ENCODE assay signal across 24 cellular contexts in the genomic region with DNA sequence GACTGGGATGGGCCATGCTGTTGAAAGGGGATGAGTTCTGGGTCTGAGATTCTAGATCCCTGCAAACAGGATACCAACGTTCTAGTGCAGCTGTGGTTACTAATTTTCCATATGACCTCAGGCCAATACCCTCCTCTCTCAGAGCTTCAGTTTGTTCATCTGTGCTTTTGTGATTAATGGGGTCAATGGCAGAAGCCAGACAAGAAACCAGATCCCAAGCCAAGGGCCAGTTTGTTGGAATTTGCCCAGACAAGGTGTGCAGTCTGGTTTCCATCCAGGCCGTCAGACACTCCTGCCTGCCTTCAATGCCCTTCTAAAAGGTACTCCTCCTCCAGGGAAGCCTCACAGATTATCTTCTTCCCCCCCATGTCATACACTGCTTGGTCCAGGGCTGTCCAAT.
"Had no signal": no experiment of that assay in that cellular context is flagged by ENCODE, and none has a peak within 500 bp of the region (broad histone marks: within the 10 kb centered on the region; RNA-seq: fewer than 3 reads in every experiment).

No MANE protein-coding gene starts in this region.

- H3K4me1 Mint-ChIP-seq: activated T-helper 17 cell treated with anti-CD3 and anti-CD28 coated beads, Interleukin-2, amount 50 U/mL, for 72 hours had no signal

- H3K27ac Mint-ChIP-seq: activated CD4-positive, alpha-beta T cell treated with anti-CD3 and anti-CD28 coated beads, Interleukin-2, amount 10 ng/mL, durations not matched to agents 24 days and 14 days; activated naive CD4-positive, alpha-beta T cell treated with anti-CD3 and anti-CD28 coated beads for 36 hours; activated naive CD8-positive, alpha-beta T cell; activated T-helper 17 cell treated with anti-CD3 and anti-CD28 coated beads, Interleukin-2, amount 50 U/mL, for 72 hours; T-helper 17 cell; WTC11 had no signal

- DNase-seq: activated CD4-positive, alpha-beta T cell treated with anti-CD3 and anti-CD28 coated beads for 1 hour; activated CD4-positive, alpha-beta T cell treated with anti-CD3 and anti-CD28 coated beads, Interleukin-2, amount 10 ng/mL, durations not matched to agents 24 days and 14 days; activated CD4-positive, alpha-beta T cell treated with anti-CD3 and anti-CD28 coated beads, Interleukin-2, amount 50 U/mL, for 48 hours; activated gamma-delta T cell; activated naive CD4-positive, alpha-beta T cell treated with anti-CD3 and anti-CD28 coated beads for 36 hours; activated T-cell treated with anti-CD3 and anti-CD28 coated beads for 4 hours; activated T-cell treated with anti-CD3 and anti-CD28 coated beads, Interleukin-2, amount 50 U/mL, for 48 hours; amygdala; brain microvascular endothelial cell; KG1; NCI-H1048; NCI-H146; NCI-H187 treated with DMSO at 0.1 percent for 48 hours; NCI-H2081 treated with DMSO at 0.1 percent for 48 hours; NCI-H446; NCI-H524; PC-3; SHP77 treated with DMSO at 0.1 percent for 48 hours; T-helper 17 cell; T-helper 9 cell had no signal

- H3K9me3 Mint-ChIP-seq: activated CD4-positive, alpha-beta T cell treated with anti-CD3 and anti-CD28 coated beads, Interleukin-2, amount 10 ng/mL, durations not matched to agents 24 days and 14 days had no signal

- ATAC-seq: activated T-helper 17 cell treated with anti-CD3 and anti-CD28 coated beads, Interleukin-2, amount 50 U/mL, for 72 hours; PC-3; T-helper 17 cell; WTC11 had no signal

- H3K4me3 Mint-ChIP-seq: activated CD4-positive, alpha-beta T cell treated with anti-CD3 and anti-CD28 coated beads, Interleukin-2, amount 10 ng/mL, durations not matched to agents 24 days and 14 days; activated naive CD4-positive, alpha-beta T cell treated with anti-CD3 and anti-CD28 coated beads for 36 hours; activated naive CD8-positive, alpha-beta T cell; activated T-helper 17 cell treated with anti-CD3 and anti-CD28 coated beads, Interleukin-2, amount 50 U/mL, for 72 hours; T-helper 17 cell; WTC11 had no signal

- H3K27me3 Mint-ChIP-seq: activated CD4-positive, alpha-beta T cell treated with anti-CD3 and anti-CD28 coated beads, Interleukin-2, amount 10 ng/mL, durations not matched to agents 24 days and 14 days; activated naive CD8-positive, alpha-beta T cell; activated T-helper 17 cell treated with anti-CD3 and anti-CD28 coated beads, Interleukin-2, amount 50 U/mL, for 72 hours; T-helper 17 cell had no signal

- H3K36me3 ChIP-seq: brain microvascular endothelial cell, cardiac muscle cell had no signal

- H3K4me3 ChIP-seq: cardiac muscle cell had no signal

- H3K27ac ChIP-seq: brain microvascular endothelial cell, cardiac muscle cell had no signal

- H3K27me3 ChIP-seq: brain microvascular endothelial cell, cardiac muscle cell had no signal
